Comparison of ENCODE assay signal across 24 cellular contexts in genomic region chr10:48639646-48640045, GRCh38. TPM values are rescaled to one million over a fixed set of nuclear protein-coding genes. Genes with fewer than 3 reads are reported as not detected.
"Had no signal": no experiment of that assay in that cellular context is flagged by ENCODE, and none has a peak within 500 bp of the region (broad histone marks: within the 10 kb centered on the region; RNA-seq: fewer than 3 reads in every experiment).

No MANE protein-coding gene starts in this region.

- H3K4me3 ChIP-seq: body of pancreas, lower lobe of right lung, pancreas, sigmoid colon, testis had no signal

- ATAC-seq: activated CD8-positive, alpha-beta memory T cell treated with anti-CD3 and anti-CD28 coated beads, Interleukin-2, amount 10 ng/mL, durations not matched to agents 7 days and 5 days; body of pancreas; left cardiac atrium; lower lobe of right lung; natural killer cell treated with Interleukin-12 subunit alpha and Interleukin-12 subunit beta and Interleukin-15 and Interleukin-18, amount 100 ng/mL, for 72 hours; pancreas; stimulated activated memory B cell treated with anti-CD40 and anti-IgM and Interleukin-4, amounts not matched to agents 10 μg/mL and 1 μg/mL and 100 μg/mL, for 72 hours; WTC11 had no signal

- H3K36me3 ChIP-seq: lower lobe of right lung, neutrophil, pancreas, sigmoid colon had no signal

- FAIRE-seq: colon, islet of Langerhans, pancreas had no signal

- H3K4me1 ChIP-seq: body of pancreas, lower lobe of right lung, pancreas, testis had no signal

- H3K27ac Mint-ChIP-seq: activated CD4-positive, alpha-beta memory T cell treated with anti-CD3 and anti-CD28 coated beads for 36 hours; activated CD8-positive, alpha-beta memory T cell treated with anti-CD3 and anti-CD28 coated beads, Interleukin-2, amount 10 ng/mL, durations not matched to agents 7 days and 5 days; activated naive CD8-positive, alpha-beta T cell treated with anti-CD3 and anti-CD28 coated beads, Interleukin-2, amount 10 ng/mL, durations not matched to agents 7 days and 5 days; endodermal cell; stimulated activated memory B cell treated with anti-CD40 and anti-IgM and Interleukin-4, amounts not matched to agents 10 μg/mL and 1 μg/mL and 100 μg/mL, for 72 hours; type B pancreatic cell; WTC11 had no signal

- DNase-seq: activated CD4-positive, alpha-beta memory T cell treated with anti-CD3 and anti-CD28 coated beads for 36 hours; activated CD4-positive, alpha-beta T cell treated with anti-CD3 and anti-CD28 coated beads for 4 hours; activated CD8-positive, alpha-beta memory T cell treated with anti-CD3 and anti-CD28 coated beads, Interleukin-2, amount 10 ng/mL, durations not matched to agents 7 days and 5 days; activated naive CD4-positive, alpha-beta T cell; activated naive CD8-positive, alpha-beta T cell treated with anti-CD3 and anti-CD28 coated beads, Interleukin-2, amount 10 ng/mL, durations not matched to agents 7 days and 5 days; body of pancreas; central memory CD4-positive, alpha-beta T cell; endodermal cell; left cardiac atrium; lower lobe of right lung; pancreas; sigmoid colon; stimulated activated CD4-positive, alpha-beta T cell treated with anti-CD3 and anti-CD28 coated beads, Interleukin-4, amount 100 ng/mL, for 4 hours; T-helper 2 cell; testis had no signal

- H3K36me3 Mint-ChIP-seq: activated naive CD8-positive, alpha-beta T cell treated with anti-CD3 and anti-CD28 coated beads, Interleukin-2, amount 10 ng/mL, durations not matched to agents 7 days and 5 days; type B pancreatic cell had no signal

- H3K9me3 ChIP-seq: body of pancreas, lower lobe of right lung, neutrophil, pancreas, testis had no signal

- H3K27ac ChIP-seq: lower lobe of right lung, neutrophil, pancreas, sigmoid colon, testis had no signal

- H3K27me3 ChIP-seq: body of pancreas, pancreas, sigmoid colon, testis had no signal

- H3K4me3 Mint-ChIP-seq: activated CD4-positive, alpha-beta memory T cell treated with anti-CD3 and anti-CD28 coated beads for 36 hours; activated CD8-positive, alpha-beta memory T cell treated with anti-CD3 and anti-CD28 coated beads, Interleukin-2, amount 10 ng/mL, durations not matched to agents 7 days and 5 days; activated naive CD8-positive, alpha-beta T cell treated with anti-CD3 and anti-CD28 coated beads, Interleukin-2, amount 10 ng/mL, durations not matched to agents 7 days and 5 days; endodermal cell; natural killer cell treated with Interleukin-12 subunit alpha and Interleukin-12 subunit beta and Interleukin-15 and Interleukin-18, amount 100 ng/mL, for 72 hours; stimulated activated memory B cell treated with anti-CD40 and anti-IgM and Interleukin-4, amounts not matched to agents 10 μg/mL and 1 μg/mL and 100 μg/mL, for 72 hours; type B pancreatic cell; WTC11 had no signal

- H3K4me1 Mint-ChIP-seq: endodermal cell, WTC11 had no signal

- H3K9me3 Mint-ChIP-seq: type B pancreatic cell had no signal

RNA-seq across cellular contexts. Expression of gene ARHGAP22, which starts 34.8 kb away (rescaled TPM):
- total RNA-seq: activated CD4-positive, alpha-beta memory T cell treated with anti-CD3 and anti-CD28 coated beads for 36 hours; activated CD8-positive, alpha-beta memory T cell treated with anti-CD3 and anti-CD28 coated beads, Interleukin-2, amount 10 ng/mL, durations not matched to agents 7 days and 5 days had no signal

RNA-seq across cellular contexts. Expression of gene WDFY4, which starts 45.0 kb away (rescaled TPM):
- total RNA-seq: activated CD4-positive, alpha-beta memory T cell treated with anti-CD3 and anti-CD28 coated beads for 36 hours; endodermal cell; epithelial cell of proximal tubule; fibroblast of villous mesenchyme had no signal
